In genomic region chr4:171648926-171649325, GRCh38 we compare ENCODE assay signal across 26 cellular contexts.
"Had no signal": no experiment of that assay in that cellular context is flagged by ENCODE, and none has a peak within 500 bp of the region (broad histone marks: within the 10 kb centered on the region; RNA-seq: fewer than 3 reads in every experiment).

No MANE protein-coding gene starts in this region.

- H3K27ac ChIP-seq: adrenal gland, WERI-Rb-1 had no signal

- H3K27me3 Mint-ChIP-seq: activated CD4-positive, alpha-beta T cell treated with anti-CD3 and anti-CD28 coated beads, Interleukin-2, amount 10 ng/mL, durations not matched to agents 24 days and 14 days; activated CD8-positive, alpha-beta T cell treated with anti-CD3 and anti-CD28 coated beads for 36 hours; activated naive CD4-positive, alpha-beta T cell treated with anti-CD3 and anti-CD28 coated beads, Interleukin-2, amount 50 U/mL, for 24 hours; activated T-cell treated with anti-CD3 and anti-CD28 coated beads, Interleukin-2, amount 50 U/mL, for 24 hours; brain had no signal

- H3K36me3 Mint-ChIP-seq: activated naive CD4-positive, alpha-beta T cell treated with anti-CD3 and anti-CD28 coated beads, Interleukin-2, amount 50 U/mL, for 24 hours; brain had no signal

- H3K4me3 ChIP-seq: adrenal gland had no signal

- H3K27ac Mint-ChIP-seq: activated CD4-positive, alpha-beta T cell treated with anti-CD3 and anti-CD28 coated beads, Interleukin-2, amount 10 ng/mL, durations not matched to agents 24 days and 14 days; activated CD8-positive, alpha-beta T cell treated with anti-CD3 and anti-CD28 coated beads for 36 hours; activated naive CD4-positive, alpha-beta T cell treated with anti-CD3 and anti-CD28 coated beads, Interleukin-2, amount 50 U/mL, for 24 hours; activated T-cell treated with anti-CD3 and anti-CD28 coated beads, Interleukin-2, amount 50 U/mL, for 24 hours; activated T-helper 2 cell treated with anti-CD3 and anti-CD28 coated beads, Interferon-gamma antibody, Interleukin-2, Interleukin-4, amounts not matched to agents 10 μg/mL and 5 μg/mL and 100 μg/mL, durations not matched to agents 14 hours and 24 hours and 36 hours; brain had no signal

- H3K4me1 ChIP-seq: adrenal gland had no signal

- H3K27me3 ChIP-seq: adrenal gland had no signal

- ATAC-seq: activated CD8-positive, alpha-beta T cell treated with anti-CD3 and anti-CD28 coated beads for 36 hours; Panc1 had no signal

- H3K9me3 Mint-ChIP-seq: activated CD4-positive, alpha-beta T cell treated with anti-CD3 and anti-CD28 coated beads, Interleukin-2, amount 10 ng/mL, durations not matched to agents 24 days and 14 days; activated CD8-positive, alpha-beta T cell treated with anti-CD3 and anti-CD28 coated beads for 36 hours; activated T-helper 2 cell treated with anti-CD3 and anti-CD28 coated beads, Interferon-gamma antibody, Interleukin-2, Interleukin-4, amounts not matched to agents 10 μg/mL and 5 μg/mL and 100 μg/mL, durations not matched to agents 14 hours and 24 hours and 36 hours had no signal

- H3K4me1 Mint-ChIP-seq: activated naive CD4-positive, alpha-beta T cell treated with anti-CD3 and anti-CD28 coated beads, Interleukin-2, amount 50 U/mL, for 24 hours; brain had no signal

- DNase-seq: activated CD4-positive, alpha-beta T cell treated with anti-CD3 and anti-CD28 coated beads, Interleukin-2, amount 10 ng/mL, durations not matched to agents 24 days and 14 days; activated CD4-positive, alpha-beta T cell treated with anti-CD3 and anti-CD28 coated beads, Interleukin-2, amount 50 U/mL, for 4 hours; activated CD8-positive, alpha-beta T cell treated with anti-CD3 and anti-CD28 coated beads for 36 hours; activated gamma-delta T cell; activated naive CD4-positive, alpha-beta T cell treated with Interleukin-2 at 50 U/mL for 16 hours; activated T-cell treated with anti-CD3 and anti-CD28 coated beads, Interleukin-2, amount 50 U/mL, for 24 hours; adrenal gland; caudate nucleus; cerebellar nuclear complex; Kasumi-1; KG1; MM.1S; MV-4-11; NCI-H1092; NCI-H1436 treated with DMSO at 0.1 percent for 48 hours; NCI-H1694 treated with DMSO at 0.1 percent for 48 hours; NCI-H2029; NCI-H345; NCI-H524 treated with DMSO at 0.1 percent for 48 hours; SIG-M5; T1000; WERI-Rb-1 had no signal

- H3K36me3 ChIP-seq: adrenal gland, WERI-Rb-1 had no signal

- H3K4me3 Mint-ChIP-seq: activated CD4-positive, alpha-beta T cell treated with anti-CD3 and anti-CD28 coated beads, Interleukin-2, amount 10 ng/mL, durations not matched to agents 24 days and 14 days; activated CD8-positive, alpha-beta T cell treated with anti-CD3 and anti-CD28 coated beads for 36 hours; activated naive CD4-positive, alpha-beta T cell treated with anti-CD3 and anti-CD28 coated beads, Interleukin-2, amount 50 U/mL, for 24 hours; activated T-cell treated with anti-CD3 and anti-CD28 coated beads, Interleukin-2, amount 50 U/mL, for 24 hours; brain had no signal
